In genomic region chr9:137451976-137452760, GRCh38 we compare ENCODE assay signal across 1 cellular context.
TF ChIP-seq lines count a peak whose summit lies in the region.

No MANE protein-coding gene starts in this region.

TF ChIP-seq in GM12891, 5 proteins besides CTCF, POLR2A, EP300 and RAD21:
- TF ChIP-seq PAX5 (IDR thresholded peaks at IDR 0.05; ENCODE audit: insufficient read depth, low read length, severe bottlenecking) (no peak), POU2F2 (IDR thresholded peaks at IDR 0.05; ENCODE audit: low read depth, low read length) (no peak), POLR2AphosphoS5 (IDR thresholded peaks at IDR 0.05; ENCODE audit: low read depth, low read length) (no peak), SPI1 (IDR thresholded peaks at IDR 0.05; ENCODE audit: low read depth, low read length) (no peak), TAF1 (IDR thresholded peaks at IDR 0.05; ENCODE audit: low read depth, low read length) (no peak)
TF ChIP-seq in GM12891: peak in this region for 0.
